19 cellular contexts compared by ENCODE assay signal in the genomic region with DNA sequence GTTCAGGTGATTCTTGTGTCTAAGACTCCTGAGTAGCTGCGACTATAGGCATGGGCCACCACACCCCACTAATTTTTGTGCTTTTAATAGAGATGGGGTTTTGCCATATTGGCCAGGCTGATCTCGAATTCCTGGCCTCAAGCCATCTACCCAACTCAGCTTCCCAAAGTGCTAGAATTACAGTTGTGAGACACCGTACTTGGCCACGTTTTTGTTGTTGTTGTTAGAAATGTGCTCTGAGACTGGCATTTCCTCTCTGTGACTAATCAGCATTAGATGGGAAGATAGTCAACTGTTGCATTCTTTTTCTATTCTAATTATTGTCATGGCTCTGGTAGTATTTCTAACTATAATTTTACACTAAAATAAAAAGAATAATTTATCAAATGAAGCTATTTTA.
DNase-seq lines count a peak whose midpoint lies in the region; ATAC-seq and TF ChIP-seq lines count a peak whose summit lies in the region.
"Had no signal": no experiment of that assay in that cellular context is flagged by ENCODE, and none has a peak within 500 bp of the region (broad histone marks: within the 10 kb centered on the region; RNA-seq: fewer than 3 reads in every experiment).

No MANE protein-coding gene starts in this region.

- H3K36me3 ChIP-seq in PC-3 (ENCODE audit: low read depth, low read length) (no peaks in the 10 kb centered on the region), mesenchymal stem cell (ENCODE audit: control insufficient read depth in 1 of 2, insufficient read depth in 2 of 2, low read depth in 1 of 2, low read length in 2 of 2) (no peaks in the 10 kb centered on the region), ascending aorta (no peaks in the 10 kb centered on the region)
- H3K36me3 ChIP-seq: heart right ventricle, left lung, transverse colon had no signal

- intact Hi-C loops in PC-3 (cut with micrococcal nuclease) (loop anchor here (10.0 kb wide), 1 partner anchor 159 kb away; no protein-coding TSS in a partner anchor), ascending aorta (cut with DNase I) (no loop called here), lower leg skin (cut with DNase I; ENCODE audit: low total_unique reads) (no loop called here)

- no peak overlapping the region for H3K23ac ChIP-seq in mesenchymal stem cell (ENCODE audit: low read length in 2 of 2)

- no peaks in the 10 kb centered on the region for H3K9me3 ChIP-seq in PC-3 (ENCODE audit: low read length)
- H3K9me3 ChIP-seq in mesenchymal stem cell (ENCODE audit: control insufficient read depth, low read length), result no peaks in the 10 kb centered on the region
- H3K9me3 ChIP-seq in ascending aorta, result no peaks in the 10 kb centered on the region
- H3K9me3 ChIP-seq: BLaER1 treated with 17β-estradiol and CSF1 and Interleukin-3, amounts not matched to agents 10 nM and 100 nM; heart right ventricle; left lung; transverse colon had no signal

- H4K8ac ChIP-seq in mesenchymal stem cell (ENCODE audit: low read length), result no peak overlapping the region

- ATAC-seq in PC-3, result peak; percentile 16; the same call in 1 of the 2 replicates
- ATAC-seq: activated T-cell treated with anti-CD3 and anti-CD28 coated beads, Interleukin-2, amount 50 U/mL, for 4 hours; heart right ventricle; left lung; naive thymus-derived CD4-positive, alpha-beta T cell had no signal

- peaks cover 5% of the 10 kb centered on the region for H3K79me1 ChIP-seq in mesenchymal stem cell (replicated peaks; ENCODE audit: low read length, poor library complexity, severe bottlenecking)

- H2AFZ ChIP-seq in PC-3 (ENCODE audit: low read length) (no peak overlapping the region), mesenchymal stem cell (ENCODE audit: low read depth, low read length) (no peak overlapping the region)

- H3K4ac ChIP-seq in mesenchymal stem cell (ENCODE audit: low read depth in 1 of 2, low read length in 2 of 2), result no peak overlapping the region

- H3K27ac ChIP-seq in PC-3 (ENCODE audit: low read length) (no peak overlapping the region), mesenchymal stem cell (ENCODE audit: low read length, poor library complexity, severe bottlenecking) (no peak overlapping the region), ascending aorta (no peak overlapping the region)
- H3K27ac ChIP-seq: BLaER1 treated with 17β-estradiol and CSF1 and Interleukin-3, amounts not matched to agents 10 nM and 100 nM; heart right ventricle; left lung; transverse colon had no signal

- H3K4me3 ChIP-seq in PC-3 (ENCODE audit: low read length) (no peak overlapping the region), mesenchymal stem cell (ENCODE audit: insufficient read depth in 1 of 2, low read depth in 1 of 2, low read length in 2 of 2) (no peak overlapping the region), ascending aorta (no peak overlapping the region), lower leg skin (ENCODE audit: low read depth, poor library complexity, severe bottlenecking) (no peak overlapping the region)
- H3K4me3 ChIP-seq: BLaER1 treated with 17β-estradiol and CSF1 and Interleukin-3, amounts not matched to agents 10 nM and 100 nM; heart right ventricle; left lung; transverse colon had no signal

- POLR2A ChIA-PET in PC-3 (lab: Charles Lee; ENCODE audit: unreplicated experiment), result interaction anchor here (0.6 kb wide), 1 partner anchor 25 kb away, joined by 8 read pairs; no protein-coding TSS in a partner anchor

- BruUV-seq in PC-3 (replicated peaks; lab: Mats Ljungman, UMichigan), result no TSS peak

- H2BK5ac ChIP-seq in mesenchymal stem cell (ENCODE audit: low read depth, low read length, poor library complexity, severe bottlenecking), result no peak overlapping the region

- H3K14ac ChIP-seq in mesenchymal stem cell (ENCODE audit: low read length in 2 of 2), result no peak overlapping the region

- WGBS in mesenchymal stem cell, result no CpG with 5 or more reads among the region's 4 CpGs
- 25 to 37% methylated on average over 4 of the region's 4 CpGs for WGBS in lower leg skin, 2 donors

- no peak overlapping the region for H2BK120ac ChIP-seq in mesenchymal stem cell (ENCODE audit: low read depth, low read length)

- H2AK5ac ChIP-seq in mesenchymal stem cell (ENCODE audit: low read length, severe bottlenecking), result no peak overlapping the region

- H3K9me2 ChIP-seq in PC-3 (replicated peaks; ENCODE audit: low read length), result no peaks in the 10 kb centered on the region

- no peak for TF ChIP-seq POLR2A in lower leg skin (IDR thresholded peaks at IDR 0.05)

- H3K4me1 ChIP-seq in PC-3 (ENCODE audit: insufficient read depth, low read length) (peaks cover 43% of the 10 kb centered on the region), mesenchymal stem cell (ENCODE audit: control insufficient read depth, insufficient read depth, low read depth, low read length) (no peaks in the 10 kb centered on the region), ascending aorta (peaks cover 0 to 11% of the 10 kb centered on the region in 2 donors)
- H3K4me1 ChIP-seq: left lung, transverse colon had no signal

- H3K4me2 ChIP-seq in PC-3 (ENCODE audit: low read length) (0 out of 2 replicates have a peak overlapping the region, but pooled peaks have one; percentile 30), mesenchymal stem cell (ENCODE audit: low read length, poor library complexity, severe bottlenecking) (no peak overlapping the region)
- H3K4me2 ChIP-seq: BLaER1 treated with 17β-estradiol and CSF1 and Interleukin-3, amounts not matched to agents 10 nM and 100 nM had no signal

- no peak overlapping the region for H2BK15ac ChIP-seq in mesenchymal stem cell (ENCODE audit: low read depth, poor library complexity, severe bottlenecking)

- no peaks in the 10 kb centered on the region for H4K20me1 ChIP-seq in PC-3 (ENCODE audit: low read length)
- H4K20me1 ChIP-seq: BLaER1 treated with 17β-estradiol and CSF1 and Interleukin-3, amounts not matched to agents 10 nM and 100 nM had no signal

- no peaks in the 10 kb centered on the region for H3K79me2 ChIP-seq in PC-3 (ENCODE audit: low read length)

- TF ChIP-seq CTCF in PC-3 (conservative IDR thresholded peaks at IDR 0.05; ENCODE audit: low read depth, low read length), result no peak
- no peak for TF ChIP-seq CTCF in ascending aorta (IDR thresholded peaks at IDR 0.05)
- no peak for TF ChIP-seq CTCF in lower leg skin (IDR thresholded peaks at IDR 0.05)

- no peak overlapping the region for H3K9ac ChIP-seq in PC-3 (ENCODE audit: low read length)
- no peak overlapping the region for H3K9ac ChIP-seq in mesenchymal stem cell (ENCODE audit: low read length)
- H3K9ac ChIP-seq: BLaER1 treated with 17β-estradiol and CSF1 and Interleukin-3, amounts not matched to agents 10 nM and 100 nM had no signal

- CTCF ChIA-PET in PC-3 (lab: Charles Lee), result interaction anchor here (0.5 kb wide), 1 partner anchor 515 kb away, joined by 5 read pairs; no protein-coding TSS in a partner anchor

- no peak overlapping the region for H3K18ac ChIP-seq in mesenchymal stem cell (ENCODE audit: low read depth in 1 of 2, low read length in 2 of 2)

- peaks cover 4% of the 10 kb centered on the region for H3F3A ChIP-seq in PC-3 (ENCODE audit: low read length, unreplicated experiment)

- H2BK12ac ChIP-seq in mesenchymal stem cell (ENCODE audit: low read length in 2 of 2), result no peak overlapping the region

- H3K27me3 ChIP-seq in PC-3 (ENCODE audit: low read length) (no peaks in the 10 kb centered on the region), mesenchymal stem cell (ENCODE audit: control insufficient read depth in 1 of 2, insufficient read depth in 1 of 2, low read length in 2 of 2) (no peaks in the 10 kb centered on the region), ascending aorta (no peaks in the 10 kb centered on the region)
- H3K27me3 ChIP-seq: BLaER1 treated with 17β-estradiol and CSF1 and Interleukin-3, amounts not matched to agents 10 nM and 100 nM; heart right ventricle; left lung; transverse colon had no signal

- no peak overlapping the region for H4K91ac ChIP-seq in mesenchymal stem cell (ENCODE audit: low read length)

- DNase-seq in ELR (ENCODE audit: low read depth), result peak; percentile 85
- peak; percentile 79 for DNase-seq in PC-3
- DNase-seq in dedifferentiated amniotic fluid mesenchymal stem cell (ENCODE audit: extremely low spot score), result peak; percentile 35
- peak; percentile 41 for DNase-seq in mesenchymal stem cell
- DNase-seq in ascending aorta (ENCODE audit: low spot score in 2 of 2), result no peak
- no peak for DNase-seq in CD1c-positive myeloid dendritic cell (ENCODE audit: extremely low spot score)
- no peak for DNase-seq in lower leg skin (ENCODE audit: low spot score in 2 of 2)
- DNase-seq in central memory CD4-positive, alpha-beta T cell, result no peak
- DNase-seq: activated CD4-positive, alpha-beta T cell treated with anti-CD3 and anti-CD28 coated beads for 4 hours; activated T-cell treated with anti-CD3 and anti-CD28 coated beads, Interleukin-2, amount 50 U/mL, for 4 hours; amygdala; heart right ventricle; left lung; naive thymus-derived CD4-positive, alpha-beta T cell; NCI-H345; stimulated activated CD4-positive, alpha-beta T cell treated with anti-CD3 and anti-CD28 coated beads, Interleukin-2, amount 100 ng/mL, for 48 hours; T-helper 2 cell; transverse colon had no signal

Comparison
In these comparisons a context has a peak if more than half of its experiments do, and no peak if none do; other contexts are left out.
1. DNase-seq: peak in ELR (single experiment), PC-3 (single experiment), dedifferentiated amniotic fluid mesenchymal stem cell (single experiment) and mesenchymal stem cell (single experiment); none in ascending aorta (0 of 2), CD1c-positive myeloid dendritic cell (single experiment), lower leg skin (0 of 2) and central memory CD4-positive, alpha-beta T cell (single experiment).